ENCODE assay signal across 12 cellular contexts in genomic region chr12:128801879-128802391, GRCh38. TPM values are rescaled to one million over a fixed set of nuclear protein-coding genes. Genes with fewer than 3 reads are reported as not detected.
DNase-seq lines count a peak whose midpoint lies in the region; ATAC-seq and TF ChIP-seq lines count a peak whose summit lies in the region.
"Had no signal": no experiment of that assay in that cellular context is flagged by ENCODE, and none has a peak within 500 bp of the region (broad histone marks: within the 10 kb centered on the region; RNA-seq: fewer than 3 reads in every experiment).

No MANE protein-coding gene starts in this region.

- H3K36me3 ChIP-seq in adipocyte (ENCODE audit: control insufficient read depth, insufficient read depth, low read length, severe bottlenecking) (peaks cover 68% of the 10 kb centered on the region), left ventricle myocardium inferior (peaks cover 80% of the 10 kb centered on the region), spleen (peaks cover 4 to 98% (median 58%) of the 10 kb centered on the region in 6 donors), neuronal stem cell (replicated peaks in 1 of 2; ENCODE audit: control insufficient read depth in 2 of 2, insufficient read depth in 2 of 2, low read length in 2 of 2) (peaks cover 20 to 93% of the 10 kb centered on the region in 2 donors)

- H3K9me3 Mint-ChIP-seq in activated CD4-positive, alpha-beta T cell treated with anti-CD3 and anti-CD28 coated beads for 36 hours (ENCODE audit: low read depth): no peaks in the 10 kb centered on the region
- H3K9me3 Mint-ChIP-seq: H9; T-helper 1 cell treated with Interleukin-12 subunit alpha and Interleukin-12 subunit beta and Interleukin-4 antibody, amounts not matched to agents 30 μg/mL and 1 μg/mL, for 36 hours had no signal

- peak; percentile 78 for ATAC-seq in activated CD4-positive, alpha-beta T cell treated with anti-CD3 and anti-CD28 coated beads for 36 hours

- H3K27ac ChIP-seq in left ventricle myocardium inferior (replicated peaks): peak overlapping the region; percentile 57
- H3K27ac ChIP-seq in spleen: no peak overlapping the region
- no peak overlapping the region for H3K27ac ChIP-seq in neuronal stem cell (replicated peaks; ENCODE audit: low read length)

- H3K4ac ChIP-seq in neuronal stem cell (ENCODE audit: low read length): no peak overlapping the region

- WGBS in spleen, 5 donors: 75 to 84% (median 81%) methylated on average over 8 of the region's 8 CpGs
- no CpG with 5 or more reads among the region's 8 CpGs for WGBS in neuronal stem cell (ENCODE audit: extremely low coverage in 2 of 2, insufficient read length in 2 of 2, insufficient replicate concordance in 1 of 2), 2 donors

- peak overlapping the region; percentile 34 for H3K27ac Mint-ChIP-seq in activated CD4-positive, alpha-beta T cell treated with anti-CD3 and anti-CD28 coated beads for 36 hours
- H3K27ac Mint-ChIP-seq: T-helper 1 cell treated with Interleukin-12 subunit alpha and Interleukin-12 subunit beta and Interleukin-4 antibody, amounts not matched to agents 30 μg/mL and 1 μg/mL, for 36 hours had no signal

- H3K14ac ChIP-seq in neuronal stem cell (ENCODE audit: low read length): no peak overlapping the region

- no peak overlapping the region for H4K8ac ChIP-seq in neuronal stem cell (ENCODE audit: low read depth, low read length)

- H3K27me3 Mint-ChIP-seq in activated CD4-positive, alpha-beta T cell treated with anti-CD3 and anti-CD28 coated beads for 36 hours: no peaks in the 10 kb centered on the region

- H3K23ac ChIP-seq in neuronal stem cell (ENCODE audit: low read depth, low read length, poor library complexity): no peak overlapping the region

- TF ChIP-seq CTCF in left ventricle myocardium inferior (IDR thresholded peaks at IDR 0.05; ENCODE audit: borderline replicate concordance) (no peak), spleen (IDR thresholded peaks at IDR 0.05 in 8 of 11, conservative IDR thresholded peaks at IDR 0.05 in 3 of 11) (no peak)

- intact Hi-C loops in activated CD4-positive, alpha-beta T cell treated with anti-CD3 and anti-CD28 coated beads for 36 hours (cut with DNase I, micrococcal nuclease): no loop called here
- intact Hi-C loops in left ventricle myocardium inferior (cut with micrococcal nuclease): no loop called here
- intact Hi-C loops in spleen (cut with DNase I; ENCODE audit: low total_unique reads): no loop called here

- H3K4me1 Mint-ChIP-seq in activated CD4-positive, alpha-beta T cell treated with anti-CD3 and anti-CD28 coated beads for 36 hours: peaks cover 18% of the 10 kb centered on the region

- no peak overlapping the region for H3K9ac ChIP-seq in adipocyte (ENCODE audit: low read length)
- no peak overlapping the region for H3K9ac ChIP-seq in neuronal stem cell (ENCODE audit: low read depth, low read length, poor library complexity)

- peaks cover 2% of the 10 kb centered on the region for H3K79me1 ChIP-seq in neuronal stem cell (ENCODE audit: low read depth, low read length)

- H3K4me3 Mint-ChIP-seq in activated CD4-positive, alpha-beta T cell treated with anti-CD3 and anti-CD28 coated beads for 36 hours: no peak overlapping the region
- H3K4me3 Mint-ChIP-seq: H9; T-helper 1 cell treated with Interleukin-12 subunit alpha and Interleukin-12 subunit beta and Interleukin-4 antibody, amounts not matched to agents 30 μg/mL and 1 μg/mL, for 36 hours had no signal

- peaks cover 8% of the 10 kb centered on the region for H3K4me1 ChIP-seq in adipocyte (ENCODE audit: control insufficient read depth, insufficient read depth, low read length)
- H3K4me1 ChIP-seq in left ventricle myocardium inferior: peaks cover 49% of the 10 kb centered on the region
- H3K4me1 ChIP-seq in spleen: peaks cover 5 to 71% (median 24%) of the 10 kb centered on the region in 6 donors
- peaks cover 0 to 9% of the 10 kb centered on the region in 2 donors for H3K4me1 ChIP-seq in neuronal stem cell (ENCODE audit: control insufficient read depth in 2 of 2, insufficient read depth in 1 of 2, low read depth in 1 of 2, low read length in 2 of 2)

- H3K27me3 ChIP-seq in adipocyte (replicated peaks; ENCODE audit: control insufficient read depth, insufficient read depth, low read length) (no peaks in the 10 kb centered on the region), left ventricle myocardium inferior (ENCODE audit: low read depth) (no peaks in the 10 kb centered on the region), spleen (replicated peaks in 1 of 7) (no peaks in the 10 kb centered on the region), neuronal stem cell (ENCODE audit: control insufficient read depth in 3 of 3, insufficient read depth in 3 of 3, low read depth in 1 of 3, low read length in 3 of 3) (no peaks in the 10 kb centered on the region)

- no peak overlapping the region for H2BK15ac ChIP-seq in neuronal stem cell (ENCODE audit: low read length)

- TF ChIP-seq POLR2A in spleen (IDR thresholded peaks at IDR 0.05): no peak

- no peak overlapping the region for H3K4me2 ChIP-seq in neuronal stem cell (ENCODE audit: insufficient read depth, low read length, poor library complexity, severe bottlenecking)

- no peak overlapping the region for H2BK120ac ChIP-seq in neuronal stem cell (ENCODE audit: low read depth, low read length)

- POLR2A ChIA-PET in activated CD4-positive, alpha-beta T cell treated with anti-CD3 and anti-CD28 coated beads for 36 hours (lab: Charles Lee): no interaction called here

- CTCF ChIA-PET in activated CD4-positive, alpha-beta T cell treated with anti-CD3 and anti-CD28 coated beads for 36 hours (lab: Charles Lee): no interaction called here

- peaks cover 68% of the 10 kb centered on the region for H3K36me3 Mint-ChIP-seq in activated CD4-positive, alpha-beta T cell treated with anti-CD3 and anti-CD28 coated beads for 36 hours (ENCODE audit: low read depth)

- no peak overlapping the region for H4K91ac ChIP-seq in neuronal stem cell (ENCODE audit: low read depth, low read length, poor library complexity)

- H2AFZ ChIP-seq in neuronal stem cell (ENCODE audit: low read length): no peak overlapping the region

- H2AK5ac ChIP-seq in neuronal stem cell (ENCODE audit: low read depth, low read length): no peak overlapping the region

- no peak for DNase-seq in activated CD4-positive, alpha-beta T cell treated with anti-CD3 and anti-CD28 coated beads for 36 hours
- no peak for DNase-seq in activated CD4-positive, alpha-beta T cell treated with anti-CD3 and anti-CD28 coated beads, Interleukin-2, amount 50 U/mL, for 48 hours
- DNase-seq in adipocyte (ENCODE audit: low read depth) (peak; percentile 59), left ventricle myocardium inferior (no peak), spleen (peak; percentile 67), neuronal stem cell (ENCODE audit: low spot score) (no peak), NCI-H446 treated with DMSO at 0.1 percent for 48 hours (lab: John Stamatoyannopoulos, UW) (no peak), NK-92 (lab: John Stamatoyannopoulos, UW; ENCODE audit: unreplicated experiment) (no peak)
- DNase-seq: GF-D8, H9, NCI-H774 had no signal

- H3K9me3 ChIP-seq in adipocyte (ENCODE audit: control insufficient read depth, low read length) (no peaks in the 10 kb centered on the region), left ventricle myocardium inferior (replicated peaks) (peaks cover 5% of the 10 kb centered on the region), spleen (no peaks in the 10 kb centered on the region), neuronal stem cell (replicated peaks in 1 of 2; ENCODE audit: control insufficient read depth in 2 of 2, insufficient read depth in 1 of 2, low read depth in 1 of 2, low read length in 2 of 2) (peaks cover 2 to 16% of the 10 kb centered on the region in 2 donors)

- no peak overlapping the region for H3K4me3 ChIP-seq in adipocyte (ENCODE audit: low read length)
- no peak overlapping the region for H3K4me3 ChIP-seq in left ventricle myocardium inferior
- no peak overlapping the region for H3K4me3 ChIP-seq in spleen
- no peak overlapping the region for H3K4me3 ChIP-seq in neuronal stem cell (ENCODE audit: low read length in 2 of 2)

- no peak overlapping the region for H2BK12ac ChIP-seq in neuronal stem cell (ENCODE audit: low read length)

- H2BK5ac ChIP-seq in neuronal stem cell (ENCODE audit: low read length): no peak overlapping the region

- H3K18ac ChIP-seq in neuronal stem cell (ENCODE audit: low read length): no peak overlapping the region

RNA-seq across cellular contexts. Expression of gene SLC15A4, which starts 21.8 kb away (rescaled TPM):
- 10 to 100 TPM; 24.2 to 25.9 TPM for total RNA-seq in activated CD4-positive, alpha-beta T cell treated with anti-CD3 and anti-CD28 coated beads for 36 hours
- total RNA-seq in left ventricle myocardium inferior (15.4 TPM), spleen (10 to 100 TPM; 37.8 to 92.4 (median 49.0) TPM)
- 10 to 100 TPM; 19.0 to 22.7 (median 21.6) TPM for polyA plus RNA-seq in spleen
- 9.6 TPM for polyA plus RNA-seq in neuronal stem cell (2013, experiment 1 of 2)
- 9.9 TPM for polyA plus RNA-seq in neuronal stem cell (2013, experiment 2 of 2)

RNA-seq across cellular contexts. Expression of gene GLT1D1, which starts 51.3 kb away (rescaled TPM):
- total RNA-seq in activated CD4-positive, alpha-beta T cell treated with anti-CD3 and anti-CD28 coated beads for 36 hours: under 1 TPM; 0.30 to 0.53 TPM
- 11.8 TPM for total RNA-seq in left ventricle myocardium inferior
- total RNA-seq in spleen: 10 to 100 TPM in 6 of 7 donors, 1 to 10 TPM in 1; 7.8 to 41.4 (median 21.3) TPM
- 1 to 10 TPM in 2 of 3 donors, under 1 TPM in 1; 0.41 to 3.2 (median 1.6) TPM for polyA plus RNA-seq in spleen
- 7.6 TPM for polyA plus RNA-seq in neuronal stem cell (2013, experiment 1 of 2)
- polyA plus RNA-seq in neuronal stem cell (2013, experiment 2 of 2): 7.7 TPM

Comparison
In these comparisons a context has a peak if more than half of its experiments do, and no peak if none do; other contexts are left out.
1. DNase-seq: peak in adipocyte (single experiment) and spleen (single experiment); none in activated CD4-positive, alpha-beta T cell treated with anti-CD3 and anti-CD28 coated beads for 36 hours (single experiment), activated CD4-positive, alpha-beta T cell treated with anti-CD3 and anti-CD28 coated beads, Interleukin-2, amount 50 U/mL, for 48 hours (0 of 2), left ventricle myocardium inferior (single experiment), neuronal stem cell (single experiment), NCI-H446 treated with DMSO at 0.1 percent for 48 hours (single experiment) and NK-92 (single experiment).